In the genomic region with DNA sequence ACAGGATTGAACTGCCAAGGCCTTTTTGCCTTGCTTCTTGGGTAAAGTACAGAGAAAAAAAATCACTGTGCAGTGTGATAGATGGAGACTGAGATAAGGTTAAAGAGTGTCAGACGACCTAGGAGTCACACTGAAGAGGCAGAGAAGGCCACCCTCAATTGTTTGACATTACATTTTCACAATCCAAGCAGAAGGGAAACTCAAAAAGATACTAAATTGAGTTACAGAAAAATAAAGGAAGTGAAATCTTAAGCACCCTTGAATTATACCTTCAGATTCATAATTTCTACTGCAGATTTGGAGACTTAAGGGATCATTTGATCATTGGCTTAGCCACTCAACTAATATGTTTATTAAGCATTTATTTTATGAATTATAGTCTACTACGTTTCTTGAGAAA, we compare ENCODE assay signal across 16 cellular contexts.
DNase-seq lines count a peak whose midpoint lies in the region; ATAC-seq and TF ChIP-seq lines count a peak whose summit lies in the region.
"Had no signal": no experiment of that assay in that cellular context is flagged by ENCODE, and none has a peak within 500 bp of the region (broad histone marks: within the 10 kb centered on the region; RNA-seq: fewer than 3 reads in every experiment).

No MANE protein-coding gene starts in this region.

- no peak overlapping the region for H2BK120ac ChIP-seq in mesendoderm (ENCODE audit: low read depth, low read length)

- H3K9ac ChIP-seq in mesendoderm (ENCODE audit: low read length), result no peak overlapping the region
- H3K9ac ChIP-seq: BLaER1 treated with 17β-estradiol and CSF1 and Interleukin-3, amounts not matched to agents 10 nM and 100 nM; KMS-11 had no signal

- peak; percentile 37 for ATAC-seq in GM19324 (IDR thresholded peaks at IDR 0.05; ENCODE audit: low FRiP score, unreplicated experiment)
- peak; percentile 46 for ATAC-seq in GM21786 (IDR thresholded peaks at IDR 0.05; ENCODE audit: unreplicated experiment)
- ATAC-seq in HG03378 (IDR thresholded peaks at IDR 0.05; ENCODE audit: unreplicated experiment), result peak; percentile 50

- no peak overlapping the region for H4K8ac ChIP-seq in mesendoderm (ENCODE audit: low read depth, low read length)

- no peaks in the 10 kb centered on the region for H3K4me1 ChIP-seq in mesendoderm (ENCODE audit: control insufficient read depth, low read depth, low read length)
- H3K4me1 ChIP-seq in Peyer's patch, result no peaks in the 10 kb centered on the region
- H3K4me1 ChIP-seq: BLaER1 treated with 17β-estradiol and CSF1 and Interleukin-3, amounts not matched to agents 10 nM and 100 nM had no signal

- H3K56ac ChIP-seq in mesendoderm (ENCODE audit: low read length), result no peak overlapping the region

- H2AK5ac ChIP-seq in mesendoderm (ENCODE audit: low read length), result no peak overlapping the region

- peak; percentile 22 for DNase-seq in mesendoderm
- no peak for DNase-seq in NCI-H2107 treated with DMSO at 0.1 percent for 48 hours (lab: John Stamatoyannopoulos, UW; ENCODE audit: unreplicated experiment)
- DNase-seq in NCI-H524 (lab: John Stamatoyannopoulos, UW), result no peak
- no peak for DNase-seq in Peyer's patch
- DNase-seq: central memory CD4-positive, alpha-beta T cell; DMS153; effector memory CD4-positive, alpha-beta T cell; mesenchymal stem cell; NCI-H1436; NCI-H510A; substantia nigra had no signal

- H3K4me3 ChIP-seq in mesendoderm (ENCODE audit: low read length) (no peak overlapping the region), Peyer's patch (no peak overlapping the region)
- H3K4me3 ChIP-seq: BLaER1 treated with 17β-estradiol and CSF1 and Interleukin-3, amounts not matched to agents 10 nM and 100 nM had no signal

- no peak for TF ChIP-seq POLR2A in Peyer's patch (IDR thresholded peaks at IDR 0.05)

- no peak overlapping the region for H3K23ac ChIP-seq in mesendoderm (ENCODE audit: low read length)

- no peak overlapping the region for H2BK5ac ChIP-seq in mesendoderm (ENCODE audit: low read length)

- H3K4me2 ChIP-seq in mesendoderm (ENCODE audit: low read length), result no peak overlapping the region
- H3K4me2 ChIP-seq: BLaER1 treated with 17β-estradiol and CSF1 and Interleukin-3, amounts not matched to agents 10 nM and 100 nM; KMS-11 had no signal

- no peaks in the 10 kb centered on the region for H3K79me2 ChIP-seq in mesendoderm (ENCODE audit: control insufficient read depth, insufficient read depth, low read length)

- H3K18ac ChIP-seq in mesendoderm (ENCODE audit: low read length), result no peak overlapping the region

- H3K9me3 ChIP-seq in Peyer's patch, result no peaks in the 10 kb centered on the region
- H3K9me3 ChIP-seq: BLaER1 treated with 17β-estradiol and CSF1 and Interleukin-3, amounts not matched to agents 10 nM and 100 nM had no signal

- H4K5ac ChIP-seq in mesendoderm (ENCODE audit: low read length), result no peak overlapping the region

- WGBS in mesendoderm (ENCODE audit: extremely low coverage, insufficient coverage, low lambda C conversion rate), result no CpG with 5 or more reads among the region's 2 CpGs

- H3K27me3 ChIP-seq in mesendoderm (ENCODE audit: insufficient read depth, low read length, poor library complexity), result no peaks in the 10 kb centered on the region
- no peaks in the 10 kb centered on the region for H3K27me3 ChIP-seq in Peyer's patch
- H3K27me3 ChIP-seq: BLaER1 treated with 17β-estradiol and CSF1 and Interleukin-3, amounts not matched to agents 10 nM and 100 nM had no signal

- H3K27ac ChIP-seq in mesendoderm (ENCODE audit: low read depth, low read length) (no peak overlapping the region), Peyer's patch (no peak overlapping the region)
- H3K27ac ChIP-seq: BLaER1 treated with 17β-estradiol and CSF1 and Interleukin-3, amounts not matched to agents 10 nM and 100 nM; KMS-11 had no signal

- no peak overlapping the region for H2BK15ac ChIP-seq in mesendoderm (replicated peaks; ENCODE audit: low read depth)

- H3K36me3 ChIP-seq in mesendoderm (ENCODE audit: control insufficient read depth, insufficient read depth, low read length) (no peaks in the 10 kb centered on the region), Peyer's patch (no peaks in the 10 kb centered on the region)
- H3K36me3 ChIP-seq: BLaER1 treated with 17β-estradiol and CSF1 and Interleukin-3, amounts not matched to agents 10 nM and 100 nM had no signal

- no peaks in the 10 kb centered on the region for H3K79me1 ChIP-seq in mesendoderm (ENCODE audit: low read length)

- H3K4ac ChIP-seq in mesendoderm (ENCODE audit: low read depth, low read length), result no peak overlapping the region

- no peak for TF ChIP-seq CTCF in Peyer's patch (IDR thresholded peaks at IDR 0.05)
